2 cellular contexts compared by ENCODE assay signal in the genomic region with DNA sequence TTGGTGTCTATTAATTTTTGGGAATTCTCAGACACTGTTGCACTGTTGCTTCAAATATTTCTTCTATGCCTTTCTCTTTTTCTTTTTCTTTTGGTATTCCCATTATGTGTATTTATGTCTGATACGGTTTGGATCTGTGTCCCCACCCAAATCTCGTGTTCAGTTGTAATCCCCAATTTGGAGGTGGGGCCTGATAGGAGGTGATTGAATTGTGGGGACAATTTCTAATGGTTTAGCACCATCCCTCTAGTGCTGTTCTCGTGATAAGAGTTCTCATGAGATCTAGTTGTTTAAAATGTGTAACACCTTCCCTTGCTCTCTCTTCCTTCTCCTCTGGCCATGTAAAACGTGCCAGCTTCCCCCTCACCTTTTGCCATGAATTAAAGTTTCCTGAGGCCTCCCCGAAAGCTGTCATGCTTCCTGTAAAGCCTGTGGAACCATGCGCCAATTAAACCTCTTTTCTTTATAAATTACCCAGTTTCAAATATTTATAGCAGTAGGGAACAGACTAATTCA.
TF ChIP-seq lines count a peak whose summit lies in the region.

No MANE protein-coding gene starts in this region.

TF ChIP-seq in HepG2, 621 proteins besides CTCF, POLR2A, EP300 and RAD21 (continued from another document):
- TF ChIP-seq, protein P1, sequence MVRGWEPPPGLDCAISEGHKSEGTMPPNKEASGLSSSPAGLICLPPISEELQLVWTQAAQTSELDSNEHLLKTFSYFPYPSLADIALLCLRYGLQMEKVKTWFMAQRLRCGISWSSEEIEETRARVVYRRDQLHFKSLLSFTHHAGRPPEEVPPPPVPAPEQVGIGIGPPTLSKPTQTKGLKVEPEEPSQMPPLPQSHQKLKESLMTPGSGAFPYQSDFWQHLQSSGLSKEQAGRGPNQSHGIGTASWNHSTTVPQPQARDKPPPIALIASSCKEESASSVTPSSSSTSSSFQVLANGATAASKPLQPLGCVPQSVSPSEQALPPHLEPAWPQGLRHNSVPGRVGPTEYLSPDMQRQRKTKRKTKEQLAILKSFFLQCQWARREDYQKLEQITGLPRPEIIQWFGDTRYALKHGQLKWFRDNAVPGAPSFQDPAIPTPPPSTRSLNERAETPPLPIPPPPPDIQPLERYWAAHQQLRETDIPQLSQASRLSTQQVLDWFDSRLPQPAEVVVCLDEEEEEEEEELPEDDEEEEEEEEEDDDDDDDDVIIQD (CRISPR knock-in tag; IDR thresholded peaks at IDR 0.05; ENCODE audit: low read depth): peak; percentile 80; the same call in 1 of the 2 replicates
- TF ChIP-seq ZNF3 (CRISPR knock-in tag; IDR thresholded peaks at IDR 0.05) (no peak), KDM5A (IDR thresholded peaks at IDR 0.05; ENCODE audit: borderline replicate concordance, low read length) (no peak), ZNF563 (CRISPR knock-in tag; IDR thresholded peaks at IDR 0.05) (no peak), RBM22 (optimal IDR thresholded peaks at IDR 0.05; ENCODE audit: low read length) (peak; percentile 77), ZMYM4 (CRISPR knock-in tag; IDR thresholded peaks at IDR 0.05) (peak; percentile 47)
- TF ChIP-seq, protein P2, sequence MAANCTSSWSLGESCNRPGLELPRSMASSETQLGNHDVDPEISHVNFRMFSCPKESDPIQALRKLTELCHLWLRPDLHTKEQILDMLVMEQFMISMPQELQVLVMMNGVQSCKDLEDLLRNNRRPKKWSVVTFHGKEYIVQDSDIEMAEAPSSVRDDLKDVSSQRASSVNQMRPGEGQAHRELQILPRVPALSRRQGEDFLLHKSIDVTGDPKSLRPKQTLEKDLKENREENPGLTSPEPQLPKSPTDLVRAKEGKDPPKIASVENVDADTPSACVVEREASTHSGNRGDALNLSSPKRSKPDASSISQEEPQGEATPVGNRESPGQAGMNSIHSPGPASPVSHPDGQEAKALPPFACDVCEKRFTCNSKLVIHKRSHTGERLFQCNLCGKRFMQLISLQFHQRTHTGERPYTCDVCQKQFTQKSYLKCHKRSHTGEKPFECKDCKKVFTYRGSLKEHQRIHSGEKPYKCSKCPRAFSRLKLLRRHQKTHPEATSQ (CRISPR knock-in tag; IDR thresholded peaks at IDR 0.05; ENCODE audit: borderline replicate concordance): peak; percentile 93; the same call in 1 of the 2 replicates

TF ChIP-seq in HEK293, 187 proteins besides CTCF, POLR2A, EP300 and RAD21 (continued from another document):
- TF ChIP-seq, protein P3, sequence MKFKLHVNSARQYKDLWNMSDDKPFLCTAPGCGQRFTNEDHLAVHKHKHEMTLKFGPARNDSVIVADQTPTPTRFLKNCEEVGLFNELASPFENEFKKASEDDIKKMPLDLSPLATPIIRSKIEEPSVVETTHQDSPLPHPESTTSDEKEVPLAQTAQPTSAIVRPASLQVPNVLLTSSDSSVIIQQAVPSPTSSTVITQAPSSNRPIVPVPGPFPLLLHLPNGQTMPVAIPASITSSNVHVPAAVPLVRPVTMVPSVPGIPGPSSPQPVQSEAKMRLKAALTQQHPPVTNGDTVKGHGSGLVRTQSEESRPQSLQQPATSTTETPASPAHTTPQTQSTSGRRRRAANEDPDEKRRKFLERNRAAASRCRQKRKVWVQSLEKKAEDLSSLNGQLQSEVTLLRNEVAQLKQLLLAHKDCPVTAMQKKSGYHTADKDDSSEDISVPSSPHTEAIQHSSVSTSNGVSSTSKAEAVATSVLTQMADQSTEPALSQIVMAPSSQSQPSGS (tag by site-specific recombination; IDR thresholded peaks at IDR 0.05; ENCODE audit: low read depth): no peak
- TF ChIP-seq PRDM1 (tag by site-specific recombination; IDR thresholded peaks at IDR 0.05): no peak
- TF ChIP-seq, protein P4, sequence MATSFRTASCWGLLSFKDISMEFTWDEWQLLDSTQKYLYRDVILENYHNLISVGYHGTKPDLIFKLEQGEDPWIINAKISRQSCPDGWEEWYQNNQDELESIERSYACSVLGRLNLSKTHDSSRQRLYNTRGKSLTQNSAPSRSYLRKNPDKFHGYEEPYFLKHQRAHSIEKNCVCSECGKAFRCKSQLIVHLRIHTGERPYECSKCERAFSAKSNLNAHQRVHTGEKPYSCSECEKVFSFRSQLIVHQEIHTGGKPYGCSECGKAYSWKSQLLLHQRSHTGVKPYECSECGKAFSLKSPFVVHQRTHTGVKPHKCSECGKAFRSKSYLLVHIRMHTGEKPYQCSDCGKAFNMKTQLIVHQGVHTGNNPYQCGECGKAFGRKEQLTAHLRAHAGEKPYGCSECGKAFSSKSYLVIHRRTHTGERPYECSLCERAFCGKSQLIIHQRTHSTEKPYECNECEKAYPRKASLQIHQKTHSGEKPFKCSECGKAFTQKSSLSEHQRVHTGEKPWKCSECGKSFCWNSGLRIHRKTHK (tag by site-specific recombination; IDR thresholded peaks at IDR 0.05): peak; percentile 58; the same call in 1 of the 2 replicates
